Comparison of ENCODE assay signal across 8 cellular contexts in genomic region chr1:183471748-183472487, GRCh38. TPM values are rescaled to one million over a fixed set of nuclear protein-coding genes. Genes with fewer than 3 reads are reported as not detected.
A peak's percentile ranks its signal among the peaks of the same experiment; 100 is the strongest.
DNase-seq lines count a peak whose midpoint lies in the region; ATAC-seq and TF ChIP-seq lines count a peak whose summit lies in the region.

No MANE protein-coding gene starts in this region.

- peaks cover 24% of the 10 kb centered on the region for H4K20me1 ChIP-seq in DOHH2 (ENCODE audit: control insufficient read depth, insufficient read depth, low read depth, low read length)

- H3K27ac ChIP-seq in DOHH2 (ENCODE audit: low read depth, low read length): peak overlapping the region; percentile 78

- H3K9me3 Mint-ChIP-seq in activated T-helper 2 cell treated with anti-CD3 and anti-CD28 coated beads, Interferon-gamma antibody, Interleukin-2, Interleukin-4, amounts not matched to agents 10 μg/mL and 5 μg/mL and 100 μg/mL, durations not matched to agents 14 hours and 24 hours and 36 hours: no peaks in the 10 kb centered on the region
- H3K9me3 Mint-ChIP-seq in naive thymus-derived CD8-positive, alpha-beta T cell: peaks cover 0 to 1% (median 0%) of the 10 kb centered on the region in 9 donors
- H3K9me3 Mint-ChIP-seq in stimulated activated naive B cell treated with anti-CD40 and anti-IgM and Interleukin-4, amounts not matched to agents 10 μg/mL and 1 μg/mL and 100 μg/mL, for 72 hours: no peaks in the 10 kb centered on the region

- intact Hi-C loops in activated T-helper 2 cell treated with anti-CD3 and anti-CD28 coated beads, Interferon-gamma antibody, Interleukin-2, Interleukin-4, amounts not matched to agents 10 μg/mL and 5 μg/mL and 100 μg/mL, durations not matched to agents 14 hours and 24 hours and 36 hours (cut with micrococcal nuclease): loop anchor here (1.0 to 10.0 kb wide), 9 partner anchors 40 to 1685 kb away; partner anchors contain the start of genes ARPC5, EDEM3, NIBAN1 and SWT1

- POLR2A ChIA-PET in naive thymus-derived CD8-positive, alpha-beta T cell (lab: Charles Lee): interaction anchor here (1.2 to 1.6 kb wide), 2 partner anchors 160 to 579 kb away, joined by 3 to 5 read pairs; partner anchors contain the start of gene TSEN15

- H3K9me3 ChIP-seq in DOHH2 (ENCODE audit: control insufficient read depth, insufficient read depth, low read length): no peaks in the 10 kb centered on the region

- H3K4me2 ChIP-seq in DOHH2 (ENCODE audit: low read length): peak overlapping the region; percentile 90

- peak; percentile 61 to 64 for ATAC-seq in naive thymus-derived CD8-positive, alpha-beta T cell
- ATAC-seq in stimulated activated naive B cell treated with anti-CD40 and anti-IgM and Interleukin-4, amounts not matched to agents 10 μg/mL and 1 μg/mL and 100 μg/mL, for 72 hours (replicated peaks): peak; percentile 68 to 73

- TF ChIP-seq CTCF in DOHH2 (IDR thresholded peaks at IDR 0.05; ENCODE audit: low read depth, low read length, poor library complexity, severe bottlenecking) (no peak), LNCaP clone FGC (IDR thresholded peaks at IDR 0.05; ENCODE audit: control insufficient read depth, extremely low read depth, insufficient read depth) (no peak), fibroblast of mammary gland (conservative IDR thresholded peaks at IDR 0.05; ENCODE audit: control insufficient read depth, insufficient read depth, low read depth, low read length) (no peak)

- peaks cover 16% of the 10 kb centered on the region for H3K36me3 Mint-ChIP-seq in activated T-helper 2 cell treated with anti-CD3 and anti-CD28 coated beads, Interferon-gamma antibody, Interleukin-2, Interleukin-4, amounts not matched to agents 10 μg/mL and 5 μg/mL and 100 μg/mL, durations not matched to agents 14 hours and 24 hours and 36 hours (ENCODE audit: low read depth)
- peaks cover 0 to 5% (median 0%) of the 10 kb centered on the region in 3 donors for H3K36me3 Mint-ChIP-seq in naive thymus-derived CD8-positive, alpha-beta T cell
- peaks cover 6 to 14% of the 10 kb centered on the region in 2 donors for H3K36me3 Mint-ChIP-seq in stimulated activated naive B cell treated with anti-CD40 and anti-IgM and Interleukin-4, amounts not matched to agents 10 μg/mL and 1 μg/mL and 100 μg/mL, for 72 hours

- peak; percentile 94 for DNase-seq in GOT3 (lab: John Stamatoyannopoulos, UW)
- peak; percentile 92 for DNase-seq in LNCaP clone FGC (ENCODE audit: low read depth)
- peak; percentile 98 for DNase-seq in RPMI8226
- peak; percentile 92 for DNase-seq in activated T-helper 2 cell treated with anti-CD3 and anti-CD28 coated beads, Interferon-gamma antibody, Interleukin-2, Interleukin-4, amounts not matched to agents 10 μg/mL and 5 μg/mL and 100 μg/mL, durations not matched to agents 14 hours and 24 hours and 36 hours (ENCODE audit: low spot score)
- peak; percentile 97 for DNase-seq in fibroblast of mammary gland (ENCODE audit: low read depth)
- DNase-seq in naive thymus-derived CD8-positive, alpha-beta T cell: peak; percentile 91 to 99 (median 96)
- DNase-seq in stimulated activated naive B cell treated with anti-CD40 and anti-IgM and Interleukin-4, amounts not matched to agents 10 μg/mL and 1 μg/mL and 100 μg/mL, for 72 hours: peak; percentile 95

- H3K4me1 ChIP-seq in DOHH2 (ENCODE audit: control insufficient read depth, low read length): peaks cover 57% of the 10 kb centered on the region

- H3F3A ChIP-seq in DOHH2 (ENCODE audit: control insufficient read depth, insufficient read depth): peaks cover 16% of the 10 kb centered on the region

- H3K79me2 ChIP-seq in DOHH2 (ENCODE audit: control insufficient read depth, low read length): peaks cover 46% of the 10 kb centered on the region

- peaks cover 24% of the 10 kb centered on the region for H3K4me1 Mint-ChIP-seq in activated T-helper 2 cell treated with anti-CD3 and anti-CD28 coated beads, Interferon-gamma antibody, Interleukin-2, Interleukin-4, amounts not matched to agents 10 μg/mL and 5 μg/mL and 100 μg/mL, durations not matched to agents 14 hours and 24 hours and 36 hours (ENCODE audit: low read depth)
- H3K4me1 Mint-ChIP-seq in naive thymus-derived CD8-positive, alpha-beta T cell: peaks cover 0 to 29% (median 20%) of the 10 kb centered on the region in 4 donors
- peaks cover 18 to 19% of the 10 kb centered on the region in 2 donors for H3K4me1 Mint-ChIP-seq in stimulated activated naive B cell treated with anti-CD40 and anti-IgM and Interleukin-4, amounts not matched to agents 10 μg/mL and 1 μg/mL and 100 μg/mL, for 72 hours

- H3K36me3 ChIP-seq in DOHH2 (ENCODE audit: control insufficient read depth, low read length): peaks cover 34% of the 10 kb centered on the region

- H3K4me3 ChIP-seq in DOHH2 (ENCODE audit: low read length) (peak overlapping the region; percentile 82), LNCaP clone FGC (ENCODE audit: low read depth, low read length) (peak overlapping the region; percentile 86), fibroblast of mammary gland (ENCODE audit: control insufficient read depth, low read depth, low read length) (peak overlapping the region; percentile 82)

- no peaks in the 10 kb centered on the region for H3K27me3 Mint-ChIP-seq in activated T-helper 2 cell treated with anti-CD3 and anti-CD28 coated beads, Interferon-gamma antibody, Interleukin-2, Interleukin-4, amounts not matched to agents 10 μg/mL and 5 μg/mL and 100 μg/mL, durations not matched to agents 14 hours and 24 hours and 36 hours (ENCODE audit: low read depth)
- peaks cover 0 to 3% (median 0%) of the 10 kb centered on the region in 5 donors for H3K27me3 Mint-ChIP-seq in naive thymus-derived CD8-positive, alpha-beta T cell
- H3K27me3 Mint-ChIP-seq in stimulated activated naive B cell treated with anti-CD40 and anti-IgM and Interleukin-4, amounts not matched to agents 10 μg/mL and 1 μg/mL and 100 μg/mL, for 72 hours: no peaks in the 10 kb centered on the region

- no peaks in the 10 kb centered on the region for H3K27me3 ChIP-seq in DOHH2 (ENCODE audit: control insufficient read depth, low read length)

- H3K4me3 Mint-ChIP-seq in activated T-helper 2 cell treated with anti-CD3 and anti-CD28 coated beads, Interferon-gamma antibody, Interleukin-2, Interleukin-4, amounts not matched to agents 10 μg/mL and 5 μg/mL and 100 μg/mL, durations not matched to agents 14 hours and 24 hours and 36 hours (ENCODE audit: low read depth): peak overlapping the region; percentile 87
- peak overlapping the region; percentile 89 to 99 (median 98) for H3K4me3 Mint-ChIP-seq in naive thymus-derived CD8-positive, alpha-beta T cell
- H3K4me3 Mint-ChIP-seq in stimulated activated naive B cell treated with anti-CD40 and anti-IgM and Interleukin-4, amounts not matched to agents 10 μg/mL and 1 μg/mL and 100 μg/mL, for 72 hours: peak overlapping the region; percentile 87

- no peaks in the 10 kb centered on the region for H3K9me2 ChIP-seq in DOHH2 (replicated peaks; ENCODE audit: control insufficient read depth, low read length)

- peak overlapping the region; percentile 99 for H3K27ac Mint-ChIP-seq in activated T-helper 2 cell treated with anti-CD3 and anti-CD28 coated beads, Interferon-gamma antibody, Interleukin-2, Interleukin-4, amounts not matched to agents 10 μg/mL and 5 μg/mL and 100 μg/mL, durations not matched to agents 14 hours and 24 hours and 36 hours
- H3K27ac Mint-ChIP-seq in naive thymus-derived CD8-positive, alpha-beta T cell: peak overlapping the region; percentile 96 to 100 (median 100)
- peak overlapping the region; percentile 98 for H3K27ac Mint-ChIP-seq in stimulated activated naive B cell treated with anti-CD40 and anti-IgM and Interleukin-4, amounts not matched to agents 10 μg/mL and 1 μg/mL and 100 μg/mL, for 72 hours

RNA-seq across cellular contexts. Expression of gene SMG7, which starts 0.4 kb away (rescaled TPM):
- total RNA-seq in activated T-helper 2 cell treated with anti-CD3 and anti-CD28 coated beads, Interferon-gamma antibody, Interleukin-2, Interleukin-4, amounts not matched to agents 10 μg/mL and 5 μg/mL and 100 μg/mL, durations not matched to agents 14 hours and 24 hours and 36 hours: 63.3 and 65.0 TPM in 2 replicates
- 10 to 100 TPM; 59.5 to 60.0 TPM for total RNA-seq in naive thymus-derived CD8-positive, alpha-beta T cell
- 10 to 100 TPM; 14.8 to 29.2 (median 27.1) TPM for polyA plus RNA-seq in naive thymus-derived CD8-positive, alpha-beta T cell

RNA-seq across cellular contexts. Expression of gene NMNAT2, which starts 53.7 kb away (rescaled TPM):
- total RNA-seq in activated T-helper 2 cell treated with anti-CD3 and anti-CD28 coated beads, Interferon-gamma antibody, Interleukin-2, Interleukin-4, amounts not matched to agents 10 μg/mL and 5 μg/mL and 100 μg/mL, durations not matched to agents 14 hours and 24 hours and 36 hours: not detected in 2 replicates
- not detected for total RNA-seq in naive thymus-derived CD8-positive, alpha-beta T cell
- not detected for polyA plus RNA-seq in naive thymus-derived CD8-positive, alpha-beta T cell

Comparison
In these comparisons a context has a peak if more than half of its experiments do, and no peak if none do; other contexts are left out.
1. Peak in every context shown above with its lines: DNase-seq, ATAC-seq, H3K4me3 ChIP-seq and H3K27ac ChIP-seq.